2 cellular contexts compared by ENCODE assay signal in the genomic region with DNA sequence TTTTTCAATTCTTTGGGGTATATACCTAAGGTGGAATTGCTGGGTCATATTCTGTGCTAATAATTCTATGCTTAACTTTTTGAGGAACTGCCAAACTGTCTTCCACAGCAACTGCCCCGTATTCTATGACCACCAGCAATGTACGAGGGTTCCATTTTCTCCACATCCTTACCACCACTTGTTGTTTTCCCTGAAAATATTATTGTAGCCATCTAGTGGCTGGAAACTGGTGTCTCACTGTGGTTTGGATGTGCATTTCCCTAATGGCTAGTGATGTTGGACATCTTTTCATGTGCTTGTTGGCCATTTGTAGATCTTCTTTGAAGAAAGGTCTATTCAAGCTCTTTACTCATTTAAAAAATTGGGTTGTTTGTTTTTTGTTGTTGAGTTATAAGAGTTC.
TF ChIP-seq lines count a peak whose summit lies in the region.

No MANE protein-coding gene starts in this region.

TF ChIP-seq in IMR-90, 13 proteins besides CTCF, POLR2A, EP300 and RAD21:
- TF ChIP-seq SMC3 (IDR thresholded peaks at IDR 0.05; ENCODE audit: low read depth, low read length) (peak; percentile 41; the same call in 1 of the 2 replicates), BHLHE40 (IDR thresholded peaks at IDR 0.05; ENCODE audit: low read depth, low read length) (no peak)

TF ChIP-seq in neural cell, 6 proteins besides CTCF, POLR2A, EP300 and RAD21:
- TF ChIP-seq TAF1 (IDR thresholded peaks at IDR 0.05; ENCODE audit: low read depth), result no peak
- no peak for TF ChIP-seq MXI1 (conservative IDR thresholded peaks at IDR 0.05; ENCODE audit: poor library complexity, severe bottlenecking)
- TF ChIP-seq EZH2 (IDR thresholded peaks at IDR 0.05; ENCODE audit: borderline replicate concordance, insufficient read depth, low read length, poor library complexity, severe bottlenecking), result no peak
- TF ChIP-seq, protein P1, sequence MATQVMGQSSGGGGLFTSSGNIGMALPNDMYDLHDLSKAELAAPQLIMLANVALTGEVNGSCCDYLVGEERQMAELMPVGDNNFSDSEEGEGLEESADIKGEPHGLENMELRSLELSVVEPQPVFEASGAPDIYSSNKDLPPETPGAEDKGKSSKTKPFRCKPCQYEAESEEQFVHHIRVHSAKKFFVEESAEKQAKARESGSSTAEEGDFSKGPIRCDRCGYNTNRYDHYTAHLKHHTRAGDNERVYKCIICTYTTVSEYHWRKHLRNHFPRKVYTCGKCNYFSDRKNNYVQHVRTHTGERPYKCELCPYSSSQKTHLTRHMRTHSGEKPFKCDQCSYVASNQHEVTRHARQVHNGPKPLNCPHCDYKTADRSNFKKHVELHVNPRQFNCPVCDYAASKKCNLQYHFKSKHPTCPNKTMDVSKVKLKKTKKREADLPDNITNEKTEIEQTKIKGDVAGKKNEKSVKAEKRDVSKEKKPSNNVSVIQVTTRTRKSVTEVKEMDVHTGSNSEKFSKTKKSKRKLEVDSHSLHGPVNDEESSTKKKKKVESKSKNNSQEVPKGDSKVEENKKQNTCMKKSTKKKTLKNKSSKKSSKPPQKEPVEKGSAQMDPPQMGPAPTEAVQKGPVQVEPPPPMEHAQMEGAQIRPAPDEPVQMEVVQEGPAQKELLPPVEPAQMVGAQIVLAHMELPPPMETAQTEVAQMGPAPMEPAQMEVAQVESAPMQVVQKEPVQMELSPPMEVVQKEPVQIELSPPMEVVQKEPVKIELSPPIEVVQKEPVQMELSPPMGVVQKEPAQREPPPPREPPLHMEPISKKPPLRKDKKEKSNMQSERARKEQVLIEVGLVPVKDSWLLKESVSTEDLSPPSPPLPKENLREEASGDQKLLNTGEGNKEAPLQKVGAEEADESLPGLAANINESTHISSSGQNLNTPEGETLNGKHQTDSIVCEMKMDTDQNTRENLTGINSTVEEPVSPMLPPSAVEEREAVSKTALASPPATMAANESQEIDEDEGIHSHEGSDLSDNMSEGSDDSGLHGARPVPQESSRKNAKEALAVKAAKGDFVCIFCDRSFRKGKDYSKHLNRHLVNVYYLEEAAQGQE (IDR thresholded peaks at IDR 0.05; ENCODE audit: borderline replicate concordance), result no peak
- no peak for TF ChIP-seq POLR2AphosphoS5 (IDR thresholded peaks at IDR 0.05)
- no peak for TF ChIP-seq SMC3 (conservative IDR thresholded peaks at IDR 0.05; ENCODE audit: poor library complexity)
